6 cellular contexts compared by ENCODE assay signal in genomic region chr18:63017977-63018376, GRCh38.
"Had no signal": no experiment of that assay in that cellular context is flagged by ENCODE, and none has a peak within 500 bp of the region (broad histone marks: within the 10 kb centered on the region; RNA-seq: fewer than 3 reads in every experiment).

No MANE protein-coding gene starts in this region.

- H3K4me1 Mint-ChIP-seq: IgD-negative memory B cell had no signal

- H3K4me3 Mint-ChIP-seq: IgD-negative memory B cell had no signal

- DNase-seq: IMR-90, KBM-7 had no signal

- H3K4me3 ChIP-seq: K562 had no signal

- H3K27ac Mint-ChIP-seq: IgD-negative memory B cell had no signal

- H3K27ac ChIP-seq: HL-60 had no signal

- ATAC-seq: HepG2, K562 had no signal
